Comparison of ENCODE assay signal across 20 cellular contexts in genomic region chr10:81708946-81709345, GRCh38.
DNase-seq lines count a peak whose midpoint lies in the region; ATAC-seq, FAIRE-seq and TF ChIP-seq lines count a peak whose summit lies in the region.
"Had no signal": no experiment of that assay in that cellular context is flagged by ENCODE, and none has a peak within 500 bp of the region (broad histone marks: within the 10 kb centered on the region; RNA-seq: fewer than 3 reads in every experiment).

No MANE protein-coding gene starts in this region.

- H3K27ac Mint-ChIP-seq in activated CD4-positive, alpha-beta T cell treated with anti-CD3 and anti-CD28 coated beads for 36 hours: no peak overlapping the region
- peak overlapping the region; percentile 86 for H3K27ac Mint-ChIP-seq in activated T-cell treated with anti-CD3 and anti-CD28 coated beads, Interleukin-2, amount 50 U/mL, for 72 hours
- H3K27ac Mint-ChIP-seq in stimulated activated naive CD8-positive, alpha-beta T cell treated with anti-CD3 and anti-CD28 coated beads, Interleukin-15, amount 100 ng/mL, for 72 hours: peak overlapping the region; percentile 59 to 70
- H3K27ac Mint-ChIP-seq: CD14-positive monocyte; CD4-positive, alpha-beta memory T cell; GM23338 had no signal

- H3K4me2 ChIP-seq in GM12878 (ENCODE audit: control insufficient read depth, insufficient read depth): no peak overlapping the region
- no peak overlapping the region for H3K4me2 ChIP-seq in mesenchymal stem cell (ENCODE audit: low read length, poor library complexity, severe bottlenecking)
- H3K4me2 ChIP-seq: BLaER1, GM23338 had no signal

- RAD21 ChIA-PET in GM12878 (lab: Charles Lee; ENCODE audit: unreplicated experiment): interaction anchor here (1.0 kb wide), 1 partner anchor 19 kb away, joined by 3 read pairs; no protein-coding TSS in a partner anchor

- H2AFZ ChIP-seq in GM12878 (ENCODE audit: control insufficient read depth, low read depth, low read length) (no peak overlapping the region), mesenchymal stem cell (ENCODE audit: low read depth, low read length) (no peak overlapping the region)
- H2AFZ ChIP-seq: GM23338 had no signal

- H3K4ac ChIP-seq in mesenchymal stem cell (ENCODE audit: low read depth in 1 of 2, low read length in 2 of 2): no peak overlapping the region

- ATAC-seq in activated CD4-positive, alpha-beta T cell treated with anti-CD3 and anti-CD28 coated beads for 36 hours: peak; percentile 80
- ATAC-seq in activated T-cell treated with anti-CD3 and anti-CD28 coated beads, Interleukin-2, amount 50 U/mL, for 72 hours (replicated peaks in 1 of 2): peak; percentile 78 to 81
- ATAC-seq in GM12878: no peak; the same call in 2 of the 3 replicates
- peak; percentile 93 for ATAC-seq in stimulated activated naive CD8-positive, alpha-beta T cell treated with anti-CD3 and anti-CD28 coated beads, Interleukin-15, amount 100 ng/mL, for 72 hours
- ATAC-seq: GM23338 had no signal

- H4K8ac ChIP-seq in mesenchymal stem cell (ENCODE audit: low read length): no peak overlapping the region

- in situ Hi-C loops in GM12878 (cut with MboI): no loop called here

- H3K36me3 ChIP-seq in GM12878 (ENCODE audit: control insufficient read depth in 2 of 2, insufficient read depth in 2 of 2, low read length in 1 of 2) (no peaks in the 10 kb centered on the region), mesenchymal stem cell (ENCODE audit: control insufficient read depth in 1 of 2, insufficient read depth in 2 of 2, low read depth in 1 of 2, low read length in 2 of 2) (no peaks in the 10 kb centered on the region)
- H3K36me3 ChIP-seq: BLaER1 had no signal

- no peak overlapping the region for H3K18ac ChIP-seq in mesenchymal stem cell (ENCODE audit: low read depth in 1 of 2, low read length in 2 of 2)

- no peak overlapping the region for H3K23ac ChIP-seq in mesenchymal stem cell (ENCODE audit: low read length in 2 of 2)

- H3K9me3 ChIP-seq in GM12878 (replicated peaks; ENCODE audit: control insufficient read depth, insufficient read depth, low read length) (no peaks in the 10 kb centered on the region), mesenchymal stem cell (ENCODE audit: control insufficient read depth, low read length) (peaks cover 17% of the 10 kb centered on the region)
- H3K9me3 ChIP-seq: BLaER1 had no signal

- H3K14ac ChIP-seq in mesenchymal stem cell (ENCODE audit: low read length in 2 of 2): no peak overlapping the region

- H2BK15ac ChIP-seq in mesenchymal stem cell (ENCODE audit: low read depth, poor library complexity, severe bottlenecking): no peak overlapping the region

- CTCF ChIA-PET in activated CD4-positive, alpha-beta T cell treated with anti-CD3 and anti-CD28 coated beads for 36 hours (lab: Charles Lee): no interaction called here
- CTCF ChIA-PET in GM12878 (lab: Yijun Ruan, JAX): interaction anchor here (0.9 kb wide), 1 partner anchor 80 kb away, joined by 3 read pairs; no protein-coding TSS in a partner anchor

- H3K4me1 ChIP-seq in GM12878 (ENCODE audit: control insufficient read depth, insufficient read depth, low read length): no peaks in the 10 kb centered on the region
- H3K4me1 ChIP-seq in mesenchymal stem cell (ENCODE audit: control insufficient read depth, insufficient read depth, low read depth, low read length): no peaks in the 10 kb centered on the region

- SMC1A ChIA-PET in GM12878 (lab: Charles Lee; ENCODE audit: uncharacterized antibody, unreplicated experiment): interaction anchor here (0.8 to 2.7 kb wide), 2 partner anchors 16 to 32 kb away, joined by 3 to 9 read pairs; no protein-coding TSS in a partner anchor

- no peaks in the 10 kb centered on the region for H3K79me2 ChIP-seq in GM12878 (ENCODE audit: control insufficient read depth, insufficient read depth, low read length)

- H3K4me3 ChIP-seq in GM12878: no peak overlapping the region
- no peak overlapping the region for H3K4me3 ChIP-seq in mesenchymal stem cell (ENCODE audit: insufficient read depth in 1 of 2, low read depth in 1 of 2, low read length in 2 of 2)
- H3K4me3 ChIP-seq: BLaER1, GM23338 had no signal

- TF ChIP-seq CTCF in GM12878 (IDR thresholded peaks at IDR 0.05 in 2 of 3, conservative IDR thresholded peaks at IDR 0.05 in 1 of 3; ENCODE audit: control insufficient read depth in 2 of 3, extremely low read depth in 1 of 3, insufficient read depth in 1 of 3, low read depth in 3 of 3, low read length in 3 of 3): no peak

- POLR2A ChIA-PET in activated CD4-positive, alpha-beta T cell treated with anti-CD3 and anti-CD28 coated beads for 36 hours (lab: Charles Lee): interaction anchor here (0.6 kb wide), 1 partner anchor 164 kb away, joined by 3 read pairs; no protein-coding TSS in a partner anchor
- POLR2A ChIA-PET in GM12878 (lab: Charles Lee): no interaction called here

- no TSS peak for BruUV-seq in GM12878 (replicated peaks; lab: Mats Ljungman, UMichigan)

- no peaks in the 10 kb centered on the region for H4K20me1 ChIP-seq in GM12878 (ENCODE audit: control insufficient read depth, insufficient read depth)
- H4K20me1 ChIP-seq: BLaER1 had no signal

- no peak overlapping the region for H2BK120ac ChIP-seq in mesenchymal stem cell (ENCODE audit: low read depth, low read length)

- H3K27me3 ChIP-seq in GM12878 (replicated peaks in 1 of 2; ENCODE audit: control insufficient read depth in 2 of 2, insufficient read depth in 2 of 2, low read length in 1 of 2): no peaks in the 10 kb centered on the region
- H3K27me3 ChIP-seq in mesenchymal stem cell (ENCODE audit: control insufficient read depth in 1 of 2, insufficient read depth in 1 of 2, low read length in 2 of 2): no peaks in the 10 kb centered on the region
- H3K27me3 ChIP-seq: BLaER1 had no signal

- no peak overlapping the region for H2AK5ac ChIP-seq in mesenchymal stem cell (ENCODE audit: low read length, severe bottlenecking)

- H3K4me3 Mint-ChIP-seq in activated CD4-positive, alpha-beta T cell treated with anti-CD3 and anti-CD28 coated beads for 36 hours: no peak overlapping the region
- peak overlapping the region in 1 of 2 donors; percentile 59 for H3K4me3 Mint-ChIP-seq in activated T-cell treated with anti-CD3 and anti-CD28 coated beads, Interleukin-2, amount 50 U/mL, for 72 hours
- H3K4me3 Mint-ChIP-seq in stimulated activated naive CD8-positive, alpha-beta T cell treated with anti-CD3 and anti-CD28 coated beads, Interleukin-15, amount 100 ng/mL, for 72 hours: peak overlapping the region in 1 of 2 donors; percentile 40
- H3K4me3 Mint-ChIP-seq: CD14-positive monocyte; CD4-positive, alpha-beta memory T cell; GM23338 had no signal

- no peak for FAIRE-seq in GM12878 (lab: Jason Lieb, UNC)
- FAIRE-seq: GM12891, H54 had no signal

- H3K9me3 Mint-ChIP-seq in activated CD4-positive, alpha-beta T cell treated with anti-CD3 and anti-CD28 coated beads for 36 hours (ENCODE audit: low read depth): no peaks in the 10 kb centered on the region
- peaks cover 1 to 3% of the 10 kb centered on the region in 2 donors for H3K9me3 Mint-ChIP-seq in activated T-cell treated with anti-CD3 and anti-CD28 coated beads, Interleukin-2, amount 50 U/mL, for 72 hours
- no peaks in the 10 kb centered on the region for H3K9me3 Mint-ChIP-seq in stimulated activated naive CD8-positive, alpha-beta T cell treated with anti-CD3 and anti-CD28 coated beads, Interleukin-15, amount 100 ng/mL, for 72 hours

- no peak overlapping the region for H3K27ac ChIP-seq in GM12878 (ENCODE audit: control insufficient read depth, insufficient read depth)
- H3K27ac ChIP-seq in mesenchymal stem cell (ENCODE audit: low read length, poor library complexity, severe bottlenecking): no peak overlapping the region
- H3K27ac ChIP-seq: BLaER1, HL-60 had no signal

- no peak for TF ChIP-seq EP300 in GM12878 (IDR thresholded peaks at IDR 0.05; ENCODE audit: borderline replicate concordance in 1 of 2, control insufficient read depth in 1 of 2, low read depth in 2 of 2, low read length in 2 of 2)

- no peaks in the 10 kb centered on the region for H3K79me1 ChIP-seq in mesenchymal stem cell (replicated peaks; ENCODE audit: low read length, poor library complexity, severe bottlenecking)

- no peak for TF ChIP-seq RAD21 in GM12878 (IDR thresholded peaks at IDR 0.05; ENCODE audit: insufficient read depth, low read depth, low read length)

- WGBS in GM12878 (ENCODE audit: insufficient coverage, insufficient replicate concordance, low lambda C conversion rate, missing lambda C conversion rate): 2% methylated on average over 2 of the region's 2 CpGs
- 94% methylated on average over 2 of the region's 2 CpGs for WGBS in mesenchymal stem cell

- no peaks in the 10 kb centered on the region for H3K36me3 Mint-ChIP-seq in activated CD4-positive, alpha-beta T cell treated with anti-CD3 and anti-CD28 coated beads for 36 hours (ENCODE audit: low read depth)
- H3K36me3 Mint-ChIP-seq in activated T-cell treated with anti-CD3 and anti-CD28 coated beads, Interleukin-2, amount 50 U/mL, for 72 hours (ENCODE audit: insufficient read depth in 2 of 2): no peaks in the 10 kb centered on the region
- H3K36me3 Mint-ChIP-seq: CD14-positive monocyte; CD4-positive, alpha-beta memory T cell had no signal

- H2BK5ac ChIP-seq in mesenchymal stem cell (ENCODE audit: low read depth, low read length, poor library complexity, severe bottlenecking): no peak overlapping the region

- H3K9ac ChIP-seq in GM12878 (ENCODE audit: control insufficient read depth, insufficient read depth, low read length) (no peak overlapping the region), mesenchymal stem cell (ENCODE audit: low read length) (no peak overlapping the region)
- H3K9ac ChIP-seq: BLaER1 had no signal

- H3K4me1 Mint-ChIP-seq in activated CD4-positive, alpha-beta T cell treated with anti-CD3 and anti-CD28 coated beads for 36 hours: no peaks in the 10 kb centered on the region
- peaks cover 10% of the 10 kb centered on the region for H3K4me1 Mint-ChIP-seq in activated T-cell treated with anti-CD3 and anti-CD28 coated beads, Interleukin-2, amount 50 U/mL, for 72 hours (ENCODE audit: low read depth)
- H3K4me1 Mint-ChIP-seq in stimulated activated naive CD8-positive, alpha-beta T cell treated with anti-CD3 and anti-CD28 coated beads, Interleukin-15, amount 100 ng/mL, for 72 hours: peaks cover 14% of the 10 kb centered on the region
- H3K4me1 Mint-ChIP-seq: CD14-positive monocyte; CD4-positive, alpha-beta memory T cell had no signal

- no peak for TF ChIP-seq POLR2A in GM12878 (IDR thresholded peaks at IDR 0.05; ENCODE audit: low read depth, low read length)

- no peaks in the 10 kb centered on the region for H3K27me3 Mint-ChIP-seq in activated CD4-positive, alpha-beta T cell treated with anti-CD3 and anti-CD28 coated beads for 36 hours
- H3K27me3 Mint-ChIP-seq in activated T-cell treated with anti-CD3 and anti-CD28 coated beads, Interleukin-2, amount 50 U/mL, for 72 hours (ENCODE audit: low read depth): no peaks in the 10 kb centered on the region
- H3K27me3 Mint-ChIP-seq in stimulated activated naive CD8-positive, alpha-beta T cell treated with anti-CD3 and anti-CD28 coated beads, Interleukin-15, amount 100 ng/mL, for 72 hours: no peaks in the 10 kb centered on the region
- H3K27me3 Mint-ChIP-seq: CD4-positive, alpha-beta memory T cell had no signal

- H4K91ac ChIP-seq in mesenchymal stem cell (ENCODE audit: low read length): no peak overlapping the region

- intact Hi-C loops in activated CD4-positive, alpha-beta T cell treated with anti-CD3 and anti-CD28 coated beads for 36 hours (cut with DNase I, micrococcal nuclease): no loop called here
- intact Hi-C loops in GM12878 (cut with micrococcal nuclease; ENCODE audit: unreplicated experiment): no loop called here

- no peak overlapping the region for H2BK12ac ChIP-seq in mesenchymal stem cell (ENCODE audit: low read length in 2 of 2)

- DNase-seq in activated CD4-positive, alpha-beta T cell treated with anti-CD3 and anti-CD28 coated beads for 36 hours: no peak
- no peak for DNase-seq in activated CD4-positive, alpha-beta T cell treated with anti-CD3 and anti-CD28 coated beads for 48 hours
- no peak for DNase-seq in activated T-cell treated with anti-CD3 and anti-CD28 coated beads, Interleukin-2, amount 50 U/mL, for 72 hours
- DNase-seq in activated T-cell treated with anti-CD3 and anti-CD28 coated beads, Interleukin-2, amount 50 U/mL, for 48 hours: no peak
- DNase-seq in GM12878 (ENCODE audit: low read depth, low spot score) (no peak), mesenchymal stem cell (no peak), SHP77 treated with DMSO at 0.1 percent for 48 hours (lab: John Stamatoyannopoulos, UW) (no peak)
- DNase-seq in stimulated activated naive CD8-positive, alpha-beta T cell treated with anti-CD3 and anti-CD28 coated beads, Interleukin-15, amount 100 ng/mL, for 72 hours: no peak
- DNase-seq: 8988T; CD4-positive, alpha-beta memory T cell; DMS153; DND-41; EL; HCEC 1CT had no signal
